Comparison of ENCODE assay signal across 13 cellular contexts in genomic region chr1:184143449-184143848, GRCh38.
A peak's percentile ranks its signal among the peaks of the same experiment; 100 is the strongest.
DNase-seq lines count a peak whose midpoint lies in the region; ATAC-seq, FAIRE-seq and TF ChIP-seq lines count a peak whose summit lies in the region.
"Had no signal": no experiment of that assay in that cellular context is flagged by ENCODE, and none has a peak within 500 bp of the region (broad histone marks: within the 10 kb centered on the region; RNA-seq: fewer than 3 reads in every experiment).

No MANE protein-coding gene starts in this region.

- TF ChIP-seq CTCF in chondrocyte (IDR thresholded peaks at IDR 0.05) = peak; percentile 67
- TF ChIP-seq CTCF in osteocyte (IDR thresholded peaks at IDR 0.05) = peak; percentile 39
- TF ChIP-seq CTCF in kidney (IDR thresholded peaks at IDR 0.05; ENCODE audit: borderline replicate concordance, extremely low read depth, insufficient read depth) = no peak

- CTCF ChIA-PET in activated CD4-positive, alpha-beta T cell treated with anti-CD3 and anti-CD28 coated beads for 36 hours (lab: Charles Lee) = interaction anchor here (0.7 to 1.2 kb wide), 3 partner anchors 8 to 78 kb away, joined by 3 read pairs; no protein-coding TSS in a partner anchor

- no peak overlapping the region for H3K27ac ChIP-seq in kidney (ENCODE audit: low read depth in 2 of 2, low read length in 2 of 2)
- H3K27ac ChIP-seq: RWPE1 had no signal

- H3K36me3 Mint-ChIP-seq in chondrocyte (ENCODE audit: low read depth) (peaks cover 8% of the 10 kb centered on the region), osteocyte (ENCODE audit: unreplicated experiment) (peaks cover 2% of the 10 kb centered on the region)
- no peaks in the 10 kb centered on the region for H3K36me3 Mint-ChIP-seq in activated CD4-positive, alpha-beta T cell treated with anti-CD3 and anti-CD28 coated beads for 36 hours (ENCODE audit: low read depth)

- H3K4me3 Mint-ChIP-seq in chondrocyte (ENCODE audit: unreplicated experiment) (no peak overlapping the region), osteocyte (ENCODE audit: unreplicated experiment) (no peak overlapping the region)
- no peak overlapping the region for H3K4me3 Mint-ChIP-seq in activated CD4-positive, alpha-beta T cell treated with anti-CD3 and anti-CD28 coated beads for 36 hours
- H3K4me3 Mint-ChIP-seq: nephron progenitor cell had no signal

- peaks cover 0 to 2% of the 10 kb centered on the region in 2 donors for H3K4me1 ChIP-seq in kidney (ENCODE audit: control insufficient read depth in 1 of 2, insufficient read depth in 1 of 2, low read depth in 1 of 2, low read length in 2 of 2)

- no peaks in the 10 kb centered on the region for H3K9me3 ChIP-seq in kidney (ENCODE audit: control insufficient read depth in 1 of 2, low read length in 2 of 2)

- H3K9ac ChIP-seq in kidney (ENCODE audit: low read length in 2 of 2) = no peak overlapping the region

- POLR2A ChIA-PET in activated CD4-positive, alpha-beta T cell treated with anti-CD3 and anti-CD28 coated beads for 36 hours (lab: Charles Lee) = no interaction called here

- H3K27ac Mint-ChIP-seq in chondrocyte (ENCODE audit: unreplicated experiment) = peak overlapping the region; percentile 95
- H3K27ac Mint-ChIP-seq in osteocyte (ENCODE audit: unreplicated experiment) = no peak overlapping the region
- no peak overlapping the region for H3K27ac Mint-ChIP-seq in activated CD4-positive, alpha-beta T cell treated with anti-CD3 and anti-CD28 coated beads for 36 hours
- H3K27ac Mint-ChIP-seq: nephron progenitor cell had no signal

- H3K4me1 Mint-ChIP-seq in chondrocyte (ENCODE audit: low read depth) = peaks cover 12% of the 10 kb centered on the region
- peaks cover 5% of the 10 kb centered on the region for H3K4me1 Mint-ChIP-seq in osteocyte (ENCODE audit: unreplicated experiment)
- H3K4me1 Mint-ChIP-seq in activated CD4-positive, alpha-beta T cell treated with anti-CD3 and anti-CD28 coated beads for 36 hours = no peaks in the 10 kb centered on the region
- H3K4me1 Mint-ChIP-seq: nephron progenitor cell had no signal

- no peak overlapping the region for H3K4me3 ChIP-seq in kidney (ENCODE audit: low read length in 2 of 2)

- no peaks in the 10 kb centered on the region for H3K36me3 ChIP-seq in kidney (ENCODE audit: control insufficient read depth in 1 of 2, insufficient read depth in 2 of 2, low read length in 2 of 2)

- H3K27me3 Mint-ChIP-seq in chondrocyte (ENCODE audit: low read depth) = no peaks in the 10 kb centered on the region
- H3K27me3 Mint-ChIP-seq in osteocyte (ENCODE audit: unreplicated experiment) = peaks cover 3% of the 10 kb centered on the region
- peaks cover 20% of the 10 kb centered on the region for H3K27me3 Mint-ChIP-seq in activated CD4-positive, alpha-beta T cell treated with anti-CD3 and anti-CD28 coated beads for 36 hours

- H3K9me3 Mint-ChIP-seq in chondrocyte (ENCODE audit: low read depth) (peaks cover 9% of the 10 kb centered on the region), osteocyte (ENCODE audit: unreplicated experiment) (peaks cover 5% of the 10 kb centered on the region)
- H3K9me3 Mint-ChIP-seq in activated CD4-positive, alpha-beta T cell treated with anti-CD3 and anti-CD28 coated beads for 36 hours (ENCODE audit: low read depth) = no peaks in the 10 kb centered on the region

- FAIRE-seq in kidney (lab: Jason Lieb, UNC) = no peak

- DNase-seq in DMS114 treated with DMSO at 0.1 percent for 48 hours (lab: John Stamatoyannopoulos, UW; ENCODE audit: unreplicated experiment) (peak; percentile 3), NCI-H2171 treated with DMSO at 0.1 percent for 48 hours (lab: John Stamatoyannopoulos, UW) (peak; percentile 90), chondrocyte (ENCODE audit: low spot score) (no peak), osteocyte (ENCODE audit: extremely low spot score, unreplicated experiment) (no peak), NCI-H1930 (lab: John Stamatoyannopoulos, UW) (no peak), kidney (no peak)
- DNase-seq in activated CD4-positive, alpha-beta T cell treated with anti-CD3 and anti-CD28 coated beads for 36 hours = no peak
- DNase-seq: activated naive CD4-positive, alpha-beta T cell; NCI-H1105 treated with DMSO at 0.1 percent for 48 hours; nephron progenitor cell; trophoblast cell had no signal

- intact Hi-C loops in kidney (cut with DNase I) = no loop called here
- intact Hi-C loops in activated CD4-positive, alpha-beta T cell treated with anti-CD3 and anti-CD28 coated beads for 36 hours (cut with DNase I, micrococcal nuclease) = no loop called here

- no peak for ATAC-seq in activated CD4-positive, alpha-beta T cell treated with anti-CD3 and anti-CD28 coated beads for 36 hours
- no peak for ATAC-seq in HG03432 (IDR thresholded peaks at IDR 0.05; ENCODE audit: unreplicated experiment)

Comparison
In these comparisons a context has a peak if more than half of its experiments do, and no peak if none do; other contexts are left out.
1. DNase-seq: peak in DMS114 treated with DMSO at 0.1 percent for 48 hours (single experiment) and NCI-H2171 treated with DMSO at 0.1 percent for 48 hours (single experiment); none in chondrocyte (single experiment), osteocyte (single experiment), NCI-H1930 (0 of 2), kidney (single experiment) and activated CD4-positive, alpha-beta T cell treated with anti-CD3 and anti-CD28 coated beads for 36 hours (single experiment).